In the genomic region with DNA sequence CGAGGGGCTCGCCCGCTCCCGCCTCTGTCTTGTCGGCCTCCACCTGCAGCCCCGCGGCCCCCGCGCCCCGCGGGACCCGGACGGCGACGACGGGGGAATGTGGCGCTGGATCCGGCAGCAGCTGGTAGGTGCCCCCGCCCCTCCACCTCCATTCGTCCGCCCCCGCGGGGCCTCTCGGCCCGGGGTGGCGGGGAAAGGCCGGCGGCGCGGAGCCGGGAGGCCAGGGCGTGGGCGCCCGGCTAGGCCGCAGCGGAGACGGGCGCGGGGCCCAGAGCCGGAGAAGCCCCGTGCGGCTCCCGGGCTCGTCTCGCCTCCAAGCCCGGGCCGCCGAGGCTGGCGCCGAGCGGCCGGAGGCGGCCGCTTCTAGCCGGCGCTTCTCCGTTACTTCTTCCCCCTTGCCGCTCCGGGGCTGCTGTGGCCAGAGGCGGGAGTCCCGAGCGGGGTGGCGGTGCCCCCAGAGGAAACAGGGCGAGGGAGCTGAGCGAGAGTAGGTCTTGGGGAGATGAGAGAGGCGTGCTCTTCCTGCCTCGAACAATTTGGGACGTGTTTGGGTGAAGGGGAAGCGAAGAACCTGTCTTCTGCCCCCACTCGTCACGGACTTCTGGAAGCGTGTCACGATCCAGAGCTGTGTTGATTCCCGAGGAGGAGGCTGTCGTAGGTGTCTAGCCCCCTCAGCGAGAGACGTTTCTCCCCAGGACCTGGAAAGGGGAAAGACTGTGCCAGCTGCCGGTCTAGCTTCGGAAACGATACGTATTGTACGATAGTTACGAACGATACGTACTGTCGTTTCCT, we compare ENCODE assay signal across 8 cellular contexts. TPM values are rescaled to one million over a fixed set of nuclear protein-coding genes. Genes with fewer than 3 reads are reported as not detected.
DNase-seq lines count a peak whose midpoint lies in the region; ATAC-seq and TF ChIP-seq lines count a peak whose summit lies in the region.

No MANE protein-coding gene starts in this region.

- DNase-seq in NCI-H1694 (lab: John Stamatoyannopoulos, UW) (peak; percentile 12), NCI-H1694 treated with DMSO at 0.1 percent for 48 hours (lab: John Stamatoyannopoulos, UW) (no peak), NCI-H1092 (lab: John Stamatoyannopoulos, UW) (peak; percentile 25), lower leg skin (ENCODE audit: low spot score in 2 of 2) (peak; percentile 25 to 88)
- peak; percentile 75 for DNase-seq in activated CD4-positive, alpha-beta T cell treated with anti-CD3 and anti-CD28 coated beads for 36 hours
- DNase-seq in stimulated activated CD4-positive, alpha-beta T cell treated with anti-CD3 and anti-CD28 coated beads, TNF-alpha, amount 100 ng/mL, for 48 hours (ENCODE audit: low read depth in 3 of 3): peak; percentile 12 to 48 (median 18)

- TF ChIP-seq CTCF in lower leg skin (IDR thresholded peaks at IDR 0.05): no peak

- CTCF ChIA-PET in activated CD4-positive, alpha-beta T cell treated with anti-CD3 and anti-CD28 coated beads for 36 hours (lab: Charles Lee): interaction anchor here (1.0 kb wide), 1 partner anchor 43 kb away, joined by 3 read pairs; no protein-coding TSS in a partner anchor

- peak overlapping the region; percentile 96 for H3K4me3 Mint-ChIP-seq in activated CD4-positive, alpha-beta T cell treated with anti-CD3 and anti-CD28 coated beads for 36 hours
- peak overlapping the region; percentile 89 for H3K4me3 Mint-ChIP-seq in dendritic cell treated with granulocyte-macrophage colony-stimulating factor and Interleukin-4, amounts not matched to agents 40 ng/mL and 50 ng/mL, for 4 days

- POLR2A ChIA-PET in activated CD4-positive, alpha-beta T cell treated with anti-CD3 and anti-CD28 coated beads for 36 hours (lab: Charles Lee): no interaction called here

- peak; percentile 35 for ATAC-seq in HG02588 (IDR thresholded peaks at IDR 0.05; ENCODE audit: unreplicated experiment)
- ATAC-seq in activated CD4-positive, alpha-beta T cell treated with anti-CD3 and anti-CD28 coated beads for 36 hours: peak; percentile 34

- no peaks in the 10 kb centered on the region for H3K27me3 Mint-ChIP-seq in activated CD4-positive, alpha-beta T cell treated with anti-CD3 and anti-CD28 coated beads for 36 hours
- no peaks in the 10 kb centered on the region for H3K27me3 Mint-ChIP-seq in dendritic cell treated with granulocyte-macrophage colony-stimulating factor and Interleukin-4, amounts not matched to agents 40 ng/mL and 50 ng/mL, for 4 days

- peak overlapping the region; percentile 99 for H3K27ac Mint-ChIP-seq in activated CD4-positive, alpha-beta T cell treated with anti-CD3 and anti-CD28 coated beads for 36 hours
- H3K27ac Mint-ChIP-seq in dendritic cell treated with granulocyte-macrophage colony-stimulating factor and Interleukin-4, amounts not matched to agents 40 ng/mL and 50 ng/mL, for 4 days: peak overlapping the region; percentile 99

- peaks cover 30% of the 10 kb centered on the region for H3K4me1 Mint-ChIP-seq in activated CD4-positive, alpha-beta T cell treated with anti-CD3 and anti-CD28 coated beads for 36 hours
- H3K4me1 Mint-ChIP-seq in dendritic cell treated with granulocyte-macrophage colony-stimulating factor and Interleukin-4, amounts not matched to agents 40 ng/mL and 50 ng/mL, for 4 days (ENCODE audit: low read depth): peaks cover 19% of the 10 kb centered on the region

- 0 to 1% methylated on average over 24 to 39 of the region's 86 CpGs for WGBS in lower leg skin, 2 donors

- H3K4me3 ChIP-seq in lower leg skin (ENCODE audit: low read depth, poor library complexity, severe bottlenecking): peak overlapping the region; percentile 96

- intact Hi-C loops in activated CD4-positive, alpha-beta T cell treated with anti-CD3 and anti-CD28 coated beads for 36 hours (cut with DNase I, micrococcal nuclease): loop anchor here (1.0 to 10.0 kb wide), 8 partner anchors 43 to 1879 kb away; partner anchors contain the start of genes ABCC5 (in 1 of the 2), DCUN1D1 (in 1 of the 2), FXR1 (in 1 of the 2) and KLHL24 (in 1 of the 2)
- intact Hi-C loops in dendritic cell treated with granulocyte-macrophage colony-stimulating factor and Interleukin-4, amounts not matched to agents 40 ng/mL and 50 ng/mL, for 4 days (cut with micrococcal nuclease): no loop called here
- intact Hi-C loops in lower leg skin (cut with DNase I; ENCODE audit: low total_unique reads): no loop called here

- no peak for TF ChIP-seq POLR2A in lower leg skin (IDR thresholded peaks at IDR 0.05)

- H3K36me3 Mint-ChIP-seq in activated CD4-positive, alpha-beta T cell treated with anti-CD3 and anti-CD28 coated beads for 36 hours (ENCODE audit: low read depth): peaks cover 18% of the 10 kb centered on the region
- H3K36me3 Mint-ChIP-seq in dendritic cell treated with granulocyte-macrophage colony-stimulating factor and Interleukin-4, amounts not matched to agents 40 ng/mL and 50 ng/mL, for 4 days (ENCODE audit: low read depth): peaks cover 14% of the 10 kb centered on the region

- no peaks in the 10 kb centered on the region for H3K9me3 Mint-ChIP-seq in activated CD4-positive, alpha-beta T cell treated with anti-CD3 and anti-CD28 coated beads for 36 hours (ENCODE audit: low read depth)
- H3K9me3 Mint-ChIP-seq in dendritic cell treated with granulocyte-macrophage colony-stimulating factor and Interleukin-4, amounts not matched to agents 40 ng/mL and 50 ng/mL, for 4 days: no peaks in the 10 kb centered on the region

RNA-seq across cellular contexts. Expression of gene ATP11B, which starts 0.6 kb away (rescaled TPM):
- total RNA-seq in activated CD4-positive, alpha-beta T cell treated with anti-CD3 and anti-CD28 coated beads for 36 hours: 10 to 100 TPM; 64.6 to 86.7 TPM
- 100 to 1,000 TPM; 109 to 148 (median 116) TPM for total RNA-seq in lower leg skin

Comparison
In these comparisons a context has a peak if more than half of its experiments do, and no peak if none do; other contexts are left out.
1. intact Hi-C loops: an anchor here in activated CD4-positive, alpha-beta T cell treated with anti-CD3 and anti-CD28 coated beads for 36 hours (1.0 to 10.0 kb wide); none called in dendritic cell treated with granulocyte-macrophage colony-stimulating factor and Interleukin-4, amounts not matched to agents 40 ng/mL and 50 ng/mL, for 4 days and lower leg skin.